Comparison of ENCODE assay signal across 8 cellular contexts in genomic region chr19:7395793-7396192, GRCh38. TPM values are rescaled to one million over a fixed set of nuclear protein-coding genes. Genes with fewer than 3 reads are reported as not detected.
DNase-seq lines count a peak whose midpoint lies in the region; ATAC-seq, FAIRE-seq and TF ChIP-seq lines count a peak whose summit lies in the region.

No MANE protein-coding gene starts in this region.

- peaks cover 7% of the 10 kb centered on the region; the same call in 1 of the 2 replicates for H3K36me3 ChIP-seq in SJSA1

- H3K27me3 ChIP-seq in SJSA1 (replicated peaks), result no peaks in the 10 kb centered on the region

- no peak for DNase-seq in GM12891 (ENCODE audit: insufficient read length, low spot score)
- DNase-seq in SJSA1 (ENCODE audit: low read depth in 1 of 2, low spot score in 2 of 2), result no peak
- no peak for DNase-seq in fibroblast of the aortic adventitia (ENCODE audit: low read depth)
- DNase-seq in retinal pigment epithelial cell (ENCODE audit: low read depth), result no peak
- no peak for DNase-seq in AML-193 (lab: John Stamatoyannopoulos, UW)
- DNase-seq in EL, result no peak

- H3K4me3 ChIP-seq in SJSA1, result peak overlapping the region; percentile 94
- peak overlapping the region; percentile 96 for H3K4me3 ChIP-seq in fibroblast of the aortic adventitia (ENCODE audit: low read depth, low read length)
- peak overlapping the region; percentile 73 for H3K4me3 ChIP-seq in retinal pigment epithelial cell (ENCODE audit: low read length)

- ATAC-seq in GM21529 (IDR thresholded peaks at IDR 0.05; ENCODE audit: unreplicated experiment) (no peak), GM18873 (IDR thresholded peaks at IDR 0.05; ENCODE audit: low FRiP score, unreplicated experiment) (no peak)

- TF ChIP-seq CTCF in fibroblast of the aortic adventitia (IDR thresholded peaks at IDR 0.05; ENCODE audit: insufficient read depth, low read length) (no peak), retinal pigment epithelial cell (conservative IDR thresholded peaks at IDR 0.05; ENCODE audit: low read depth, low read length) (no peak)

- peaks cover 39% of the 10 kb centered on the region for H3K4me1 ChIP-seq in SJSA1 (replicated peaks)

- H3K27ac ChIP-seq in SJSA1, result no peak overlapping the region

- no peak for TF ChIP-seq POLR2A in GM12891 (IDR thresholded peaks at IDR 0.05; ENCODE audit: low read depth, low read length)

- H3K9me3 ChIP-seq in SJSA1 (replicated peaks), result peaks cover 3% of the 10 kb centered on the region; the same call in 1 of the 2 replicates

- FAIRE-seq in GM12891 (lab: Jason Lieb, UNC), result peak; percentile 28

TF ChIP-seq in GM12891, 5 proteins besides CTCF, POLR2A, EP300 and RAD21:
- TF ChIP-seq POU2F2 (IDR thresholded peaks at IDR 0.05; ENCODE audit: low read depth, low read length), result no peak
- TF ChIP-seq POLR2AphosphoS5 (IDR thresholded peaks at IDR 0.05; ENCODE audit: low read depth, low read length), result no peak
- no peak for TF ChIP-seq TAF1 (IDR thresholded peaks at IDR 0.05; ENCODE audit: low read depth, low read length)
TF ChIP-seq in GM12891: peak in this region for 0.

RNA-seq across cellular contexts. Expression of gene ARHGEF18, which starts 47.1 kb away (rescaled TPM):
- 14.0 TPM for polyA plus RNA-seq in GM12891 (2012; ENCODE audit: low read depth, missing spikeins)
- 33.9 and 34.1 TPM in 2 replicates for total RNA-seq in SJSA1 (2014; rRNA removed; shearing (Covaris generic))
- 21.2 and 22.3 TPM in 2 replicates for total RNA-seq in fibroblast of the aortic adventitia (ENCODE audit: low replicate concordance)
